In genomic region chr13:41071775-41072174, GRCh38 we compare ENCODE assay signal across 20 cellular contexts.
"Had no signal": no experiment of that assay in that cellular context is flagged by ENCODE, and none has a peak within 500 bp of the region (broad histone marks: within the 10 kb centered on the region; RNA-seq: fewer than 3 reads in every experiment).

No MANE protein-coding gene starts in this region.

- H3K9me3 ChIP-seq: colonic mucosa, gastrocnemius medialis, heart right ventricle, left ventricle myocardium inferior, lower lobe of right lung, mucosa of descending colon, ovary, thoracic aorta, transverse colon had no signal

- H3K4me3 ChIP-seq: colonic mucosa, gastrocnemius medialis, heart right ventricle, left ventricle myocardium inferior, lower lobe of right lung, mucosa of descending colon, ovary, thoracic aorta, transverse colon had no signal

- H3K27ac ChIP-seq: colonic mucosa, heart right ventricle, left ventricle myocardium inferior, lower lobe of right lung, ovary, thoracic aorta, transverse colon had no signal

- ATAC-seq: heart right ventricle; lower lobe of right lung; mucosa of descending colon; naive thymus-derived CD8-positive, alpha-beta T cell; right cardiac atrium; stimulated activated effector memory CD8-positive, alpha-beta T cell treated with anti-CD3 and anti-CD28 coated beads, Interleukin-12 subunit alpha, Interleukin-12 subunit beta, amount 100 ng/mL, for 72 hours had no signal

- H3K9me3 Mint-ChIP-seq: naive thymus-derived CD8-positive, alpha-beta T cell; neural crest cell; stimulated activated effector memory CD8-positive, alpha-beta T cell treated with anti-CD3 and anti-CD28 coated beads, Interleukin-12 subunit alpha, Interleukin-12 subunit beta, amount 100 ng/mL, for 72 hours; stimulated activated naive CD8-positive, alpha-beta T cell treated with anti-CD3 and anti-CD28 coated beads, Interleukin-15, Interleukin-2, amounts not matched to agents 100 ng/mL and 50 ng/mL, for 24 hours had no signal

- H3K27ac Mint-ChIP-seq: stimulated activated naive CD8-positive, alpha-beta T cell treated with anti-CD3 and anti-CD28 coated beads, Interleukin-15, Interleukin-2, amounts not matched to agents 100 ng/mL and 50 ng/mL, for 24 hours had no signal

- H3K4me1 Mint-ChIP-seq: neural crest cell; stimulated activated effector memory CD8-positive, alpha-beta T cell treated with anti-CD3 and anti-CD28 coated beads, Interleukin-12 subunit alpha, Interleukin-12 subunit beta, amount 100 ng/mL, for 72 hours had no signal

- H3K4me3 Mint-ChIP-seq: naive thymus-derived CD8-positive, alpha-beta T cell; neural crest cell; stimulated activated effector memory CD8-positive, alpha-beta T cell treated with anti-CD3 and anti-CD28 coated beads, Interleukin-12 subunit alpha, Interleukin-12 subunit beta, amount 100 ng/mL, for 72 hours; stimulated activated naive CD8-positive, alpha-beta T cell treated with anti-CD3 and anti-CD28 coated beads, Interleukin-15, Interleukin-2, amounts not matched to agents 100 ng/mL and 50 ng/mL, for 24 hours had no signal

- H3K4me1 ChIP-seq: colonic mucosa, heart right ventricle, lower lobe of right lung, transverse colon had no signal

- H3K27me3 ChIP-seq: colonic mucosa, gastrocnemius medialis, heart right ventricle, ovary, transverse colon had no signal

- DNase-seq: cerebellar nuclear complex; colonic mucosa; dermis blood vessel endothelial cell; heart right ventricle; hypothalamus; islet precursor cell; left ventricle myocardium inferior; lower lobe of right lung; mucosa of descending colon; naive thymus-derived CD8-positive, alpha-beta T cell; ovary; right cardiac atrium; stimulated activated CD4-positive, alpha-beta T cell treated with anti-CD3 and anti-CD28 coated beads, Interleukin-4, amount 100 ng/mL, for 1 hour; stimulated activated CD8-positive, alpha-beta memory T cell treated with anti-CD3 and anti-CD28 coated beads, Interleukin-4, amount 100 ng/mL, for 48 hours; transverse colon had no signal

- H3K36me3 ChIP-seq: ovary had no signal

- H3K27me3 Mint-ChIP-seq: naive thymus-derived CD8-positive, alpha-beta T cell; stimulated activated naive CD8-positive, alpha-beta T cell treated with anti-CD3 and anti-CD28 coated beads, Interleukin-15, Interleukin-2, amounts not matched to agents 100 ng/mL and 50 ng/mL, for 24 hours had no signal
